ENCODE assay signal across 8 cellular contexts in genomic region chr11:129331871-129332274, GRCh38. TPM values are rescaled to one million over a fixed set of nuclear protein-coding genes. Genes with fewer than 3 reads are reported as not detected.
DNase-seq lines count a peak whose midpoint lies in the region; ATAC-seq and TF ChIP-seq lines count a peak whose summit lies in the region.

No MANE protein-coding gene starts in this region.

- DNase-seq in DMS114 treated with DMSO at 0.1 percent for 48 hours (lab: John Stamatoyannopoulos, UW; ENCODE audit: unreplicated experiment) (peak; percentile 41), RKO (ENCODE audit: low spot score) (peak; percentile 87), foreskin keratinocyte (peak; percentile 28 to 66), nucleus accumbens (lab: John Stamatoyannopoulos, UW) (peak in 52 of 56 donors; percentile 21 to 89 (median 64)), superior temporal gyrus (ENCODE audit: extremely low spot score) (peak; percentile 90)

- TF ChIP-seq CTCF in LNCAP (IDR thresholded peaks at IDR 0.05) (peak; percentile 91), foreskin keratinocyte (conservative IDR thresholded peaks at IDR 0.05) (peak; percentile 94)

- no peaks in the 10 kb centered on the region for H3K27me3 Mint-ChIP-seq in activated T-helper 17 cell treated with anti-CD3 and anti-CD28 coated beads, Interleukin-2, amount 50 U/mL, for 72 hours

- ATAC-seq in GM21717 (IDR thresholded peaks at IDR 0.05; ENCODE audit: unreplicated experiment) (peak; percentile 84), foreskin keratinocyte (peak; percentile 90)
- peak; percentile 69 for ATAC-seq in activated T-helper 17 cell treated with anti-CD3 and anti-CD28 coated beads, Interleukin-2, amount 50 U/mL, for 72 hours (replicated peaks)

- H3K4me1 Mint-ChIP-seq in activated T-helper 17 cell treated with anti-CD3 and anti-CD28 coated beads, Interleukin-2, amount 50 U/mL, for 72 hours: no peaks in the 10 kb centered on the region

- no peaks in the 10 kb centered on the region for H3K4me1 ChIP-seq in foreskin keratinocyte

- no peak overlapping the region for H3K4me3 Mint-ChIP-seq in activated T-helper 17 cell treated with anti-CD3 and anti-CD28 coated beads, Interleukin-2, amount 50 U/mL, for 72 hours

- no peaks in the 10 kb centered on the region for H3K27me3 ChIP-seq in foreskin keratinocyte

- no peaks in the 10 kb centered on the region for H3K9me3 Mint-ChIP-seq in activated T-helper 17 cell treated with anti-CD3 and anti-CD28 coated beads, Interleukin-2, amount 50 U/mL, for 72 hours

- H3K27ac ChIP-seq in foreskin keratinocyte: no peak overlapping the region

- H3K36me3 Mint-ChIP-seq in activated T-helper 17 cell treated with anti-CD3 and anti-CD28 coated beads, Interleukin-2, amount 50 U/mL, for 72 hours (ENCODE audit: low read depth): no peaks in the 10 kb centered on the region

- H3K27ac Mint-ChIP-seq in activated T-helper 17 cell treated with anti-CD3 and anti-CD28 coated beads, Interleukin-2, amount 50 U/mL, for 72 hours: no peak overlapping the region

RNA-seq across cellular contexts. Expression of gene BARX2, which starts 43.8 kb away (rescaled TPM):
- not detected for total RNA-seq in activated T-helper 17 cell treated with anti-CD3 and anti-CD28 coated beads, Interleukin-2, amount 50 U/mL, for 72 hours
- 0.65 and 1.8 TPM in 2 replicates for total RNA-seq in foreskin keratinocyte
- polyA plus RNA-seq in foreskin keratinocyte: 1.2 and 2.3 TPM in 2 replicates
